Comparison of ENCODE assay signal across 17 cellular contexts in genomic region chr11:36711104-36711825, GRCh38.
DNase-seq lines count a peak whose midpoint lies in the region; ATAC-seq and TF ChIP-seq lines count a peak whose summit lies in the region.
"Had no signal": no experiment of that assay in that cellular context is flagged by ENCODE, and none has a peak within 500 bp of the region (broad histone marks: within the 10 kb centered on the region; RNA-seq: fewer than 3 reads in every experiment).

No MANE protein-coding gene starts in this region.

- in situ Hi-C loops in SK-MEL-5 (cut with HindIII; ENCODE audit: low pct_unique_long_range_greater_than_20kb, low sequenced_read_pairs): no loop called here

- H3K27me3 Mint-ChIP-seq in HFFc6 (ENCODE audit: insufficient read depth): peaks cover 5% of the 10 kb centered on the region

- H3K27me3 ChIP-seq in GM06990 (replicated peaks; ENCODE audit: control insufficient read depth, insufficient read depth, low read length): no peaks in the 10 kb centered on the region
- H3K27me3 ChIP-seq: cardiac muscle cell, tibial nerve had no signal

- TF ChIP-seq CTCF in GM06990 (IDR thresholded peaks at IDR 0.05; ENCODE audit: insufficient read depth, low read length, poor library complexity, severe bottlenecking) (peak; percentile 38), HFFc6 (IDR thresholded peaks at IDR 0.05) (peak; percentile 38)

- H3K4me3 Mint-ChIP-seq in HFFc6: no peak overlapping the region
- H3K4me3 Mint-ChIP-seq: activated CD4-positive, alpha-beta memory T cell treated with anti-CD3 and anti-CD28 coated beads for 36 hours; memory B cell; T-helper 2 cell treated with Interferon-gamma antibody and Interleukin-4, amounts not matched to agents 5 μg/mL and 100 μg/mL, for 36 hours had no signal

- no peaks in the 10 kb centered on the region for H3K4me1 Mint-ChIP-seq in HFFc6 (ENCODE audit: low read depth)
- H3K4me1 Mint-ChIP-seq: memory B cell had no signal

- no peak for ATAC-seq in GM18858 (IDR thresholded peaks at IDR 0.05; ENCODE audit: unreplicated experiment)

- no peaks in the 10 kb centered on the region for H3K9me3 Mint-ChIP-seq in HFFc6
- H3K9me3 Mint-ChIP-seq: activated CD4-positive, alpha-beta memory T cell treated with anti-CD3 and anti-CD28 coated beads for 36 hours; memory B cell; T-helper 2 cell treated with Interferon-gamma antibody and Interleukin-4, amounts not matched to agents 5 μg/mL and 100 μg/mL, for 36 hours had no signal

- DNase-seq in GM06990 (ENCODE audit: extremely low read depth, insufficient read length) (no peak), HFFc6 (no peak), SK-MEL-5 (ENCODE audit: low read depth, low spot score) (peak; percentile 13), kidney tubule cell (ENCODE audit: low spot score) (peak; percentile 31), NCI-H446 treated with DMSO at 0.1 percent for 48 hours (lab: John Stamatoyannopoulos, UW) (no peak)
- no peak for DNase-seq in activated CD4-positive, alpha-beta T cell treated with anti-CD3 and anti-CD28 coated beads for 4 hours
- DNase-seq in stimulated activated CD4-positive, alpha-beta T cell treated with anti-CD3 and anti-CD28 coated beads, Interleukin-4, amount 100 ng/mL, for 1 hour: no peak
- DNase-seq: activated CD4-positive, alpha-beta memory T cell treated with anti-CD3 and anti-CD28 coated beads for 36 hours; activated effector memory CD4-positive, alpha-beta T cell treated with anti-CD3 and anti-CD28 coated beads, Interleukin-2, amount 50 U/mL, for 16 hours; esophagus squamous epithelium; NCI-H226; nucleus accumbens had no signal

- no peaks in the 10 kb centered on the region for H3K36me3 Mint-ChIP-seq in HFFc6 (ENCODE audit: low read depth)
- H3K36me3 Mint-ChIP-seq: activated CD4-positive, alpha-beta memory T cell treated with anti-CD3 and anti-CD28 coated beads for 36 hours; memory B cell had no signal

- H3K4me3 ChIP-seq in GM06990 (replicated peaks; ENCODE audit: low read depth, low read length): no peak overlapping the region
- H3K4me3 ChIP-seq: cardiac muscle cell, esophagus squamous epithelium, tibial nerve had no signal

- no peak overlapping the region for H3K27ac Mint-ChIP-seq in HFFc6
- H3K27ac Mint-ChIP-seq: activated CD4-positive, alpha-beta memory T cell treated with anti-CD3 and anti-CD28 coated beads for 36 hours; memory B cell; T-helper 2 cell treated with Interferon-gamma antibody and Interleukin-4, amounts not matched to agents 5 μg/mL and 100 μg/mL, for 36 hours had no signal

- no peaks in the 10 kb centered on the region for H3K36me3 ChIP-seq in GM06990 (ENCODE audit: control insufficient read depth, insufficient read depth, low read length)
- H3K36me3 ChIP-seq: cardiac muscle cell, esophagus squamous epithelium, tibial nerve had no signal

Comparison
In these comparisons a context has a peak if more than half of its experiments do, and no peak if none do; other contexts are left out.
1. DNase-seq: peak in SK-MEL-5 (single experiment) and kidney tubule cell (single experiment); none in GM06990 (single experiment), HFFc6 (single experiment), activated CD4-positive, alpha-beta T cell treated with anti-CD3 and anti-CD28 coated beads for 4 hours (0 of 2), NCI-H446 treated with DMSO at 0.1 percent for 48 hours (single experiment) and stimulated activated CD4-positive, alpha-beta T cell treated with anti-CD3 and anti-CD28 coated beads, Interleukin-4, amount 100 ng/mL, for 1 hour (single experiment).